In genomic region chr14:51912112-51912786, GRCh38 we compare ENCODE assay signal across 28 cellular contexts. TPM values are rescaled to one million over a fixed set of nuclear protein-coding genes. Genes with fewer than 3 reads are reported as not detected.
DNase-seq lines count a peak whose midpoint lies in the region; ATAC-seq and TF ChIP-seq lines count a peak whose summit lies in the region.
"Had no signal": no experiment of that assay in that cellular context is flagged by ENCODE, and none has a peak within 500 bp of the region (broad histone marks: within the 10 kb centered on the region; RNA-seq: fewer than 3 reads in every experiment).

No MANE protein-coding gene starts in this region.

- no peak for TF ChIP-seq POLR2A in esophagus muscularis mucosa (IDR thresholded peaks at IDR 0.05; ENCODE audit: low read depth)

- H3K27ac ChIP-seq in esophagus muscularis mucosa (replicated peaks in 1 of 4) (no peak overlapping the region), neutrophil (peak overlapping the region; percentile 50)
- H3K27ac ChIP-seq: left ventricle myocardium inferior, pancreas, SK-N-MC, skin epidermis, tibial artery had no signal

- no peaks in the 10 kb centered on the region for H3K9me3 ChIP-seq in esophagus muscularis mucosa
- no peaks in the 10 kb centered on the region for H3K9me3 ChIP-seq in neutrophil
- H3K9me3 ChIP-seq: left ventricle myocardium inferior, pancreas, tibial artery had no signal

- peaks cover 91% of the 10 kb centered on the region for H3K4me1 Mint-ChIP-seq in activated T-cell treated with anti-CD3 and anti-CD28 coated beads, Interleukin-2, amount 50 U/mL, for 24 hours (ENCODE audit: low read depth)
- H3K4me1 Mint-ChIP-seq in activated T-cell treated with anti-CD3 and anti-CD28 coated beads, Interleukin-2, amount 50 U/mL, for 4 hours (ENCODE audit: low read depth) = peaks cover 81% of the 10 kb centered on the region
- H3K4me1 Mint-ChIP-seq: nephron progenitor cell had no signal

- no peaks in the 10 kb centered on the region for H3K27me3 Mint-ChIP-seq in activated T-cell treated with anti-CD3 and anti-CD28 coated beads, Interleukin-2, amount 50 U/mL, for 24 hours
- no peaks in the 10 kb centered on the region for H3K27me3 Mint-ChIP-seq in activated T-cell treated with anti-CD3 and anti-CD28 coated beads, Interleukin-2, amount 50 U/mL, for 4 hours (ENCODE audit: low read depth)

- WGBS in esophagus muscularis mucosa = 94% methylated on average over 2 of the region's 2 CpGs

- H3K4me3 Mint-ChIP-seq in activated T-cell treated with anti-CD3 and anti-CD28 coated beads, Interleukin-2, amount 50 U/mL, for 24 hours = no peak overlapping the region
- no peak overlapping the region for H3K4me3 Mint-ChIP-seq in activated T-cell treated with anti-CD3 and anti-CD28 coated beads, Interleukin-2, amount 50 U/mL, for 4 hours
- H3K4me3 Mint-ChIP-seq: activated T-helper 1 cell treated with anti-CD3 and anti-CD28 coated beads, Interleukin-12 subunit alpha, Interleukin-12 subunit beta, Interleukin-2, Interleukin-4 antibody, amounts not matched to agents 30 ng/mL and 10 ng/mL and 1 ng/mL, durations not matched to agents 14 hours and 24 hours and 36 hours; nephron progenitor cell had no signal

- H3K9me3 Mint-ChIP-seq in activated T-cell treated with anti-CD3 and anti-CD28 coated beads, Interleukin-2, amount 50 U/mL, for 24 hours = peaks cover 12% of the 10 kb centered on the region
- no peaks in the 10 kb centered on the region for H3K9me3 Mint-ChIP-seq in activated T-cell treated with anti-CD3 and anti-CD28 coated beads, Interleukin-2, amount 50 U/mL, for 4 hours
- H3K9me3 Mint-ChIP-seq: nephron progenitor cell had no signal

- H3K27me3 ChIP-seq in esophagus muscularis mucosa = no peaks in the 10 kb centered on the region
- no peaks in the 10 kb centered on the region for H3K27me3 ChIP-seq in neutrophil
- H3K27me3 ChIP-seq: pancreas, tibial artery had no signal

- intact Hi-C loops in esophagus muscularis mucosa (cut with DNase I) = no loop called here

- peaks cover 0 to 4% (median 0%) of the 10 kb centered on the region in 4 donors for H3K4me1 ChIP-seq in esophagus muscularis mucosa
- H3K4me1 ChIP-seq in neutrophil (ENCODE audit: control insufficient read depth in 1 of 2, insufficient read depth in 1 of 2, low read depth in 1 of 2, low read length in 1 of 2) = peaks cover 16 to 34% of the 10 kb centered on the region in 2 experiments
- H3K4me1 ChIP-seq: pancreas, tibial artery had no signal

- H3K36me3 ChIP-seq in esophagus muscularis mucosa (no peaks in the 10 kb centered on the region), neutrophil (peaks cover 22% of the 10 kb centered on the region)
- H3K36me3 ChIP-seq: left ventricle myocardium inferior, pancreas, tibial artery had no signal

- TF ChIP-seq CTCF in esophagus muscularis mucosa (IDR thresholded peaks at IDR 0.05) (no peak), neutrophil (IDR thresholded peaks at IDR 0.05) (no peak)

- no peak overlapping the region for H3K4me3 ChIP-seq in esophagus muscularis mucosa
- no peak overlapping the region for H3K4me3 ChIP-seq in neutrophil (ENCODE audit: low read depth in 1 of 2, low read length in 1 of 2)
- H3K4me3 ChIP-seq: left ventricle myocardium inferior, pancreas, SK-N-MC, skin epidermis, tibial artery had no signal

- TF ChIP-seq EP300 in esophagus muscularis mucosa (IDR thresholded peaks at IDR 0.05) = no peak

- H3K36me3 Mint-ChIP-seq in activated T-cell treated with anti-CD3 and anti-CD28 coated beads, Interleukin-2, amount 50 U/mL, for 24 hours (ENCODE audit: low read depth) = peaks cover 77% of the 10 kb centered on the region
- peaks cover 35% of the 10 kb centered on the region for H3K36me3 Mint-ChIP-seq in activated T-cell treated with anti-CD3 and anti-CD28 coated beads, Interleukin-2, amount 50 U/mL, for 4 hours (ENCODE audit: insufficient read depth)

- ATAC-seq in activated T-cell treated with anti-CD3 and anti-CD28 coated beads, Interleukin-2, amount 50 U/mL, for 4 hours = no peak
- ATAC-seq in GM21619 (IDR thresholded peaks at IDR 0.05; ENCODE audit: unreplicated experiment) = no peak
- ATAC-seq: pancreas had no signal

- DNase-seq in activated T-cell treated with anti-CD3 and anti-CD28 coated beads, Interleukin-2, amount 50 U/mL, for 24 hours = no peak
- no peak for DNase-seq in activated T-cell treated with anti-CD3 and anti-CD28 coated beads, Interleukin-2, amount 50 U/mL, for 4 hours
- DNase-seq in SK-N-DZ (ENCODE audit: low spot score) = peak; percentile 41
- peak; percentile 55 for DNase-seq in esophagus muscularis mucosa (ENCODE audit: extremely low spot score)
- DNase-seq in T-helper 9 cell = no peak
- no peak for DNase-seq in DMS153 treated with DMSO at 0.1 percent for 48 hours (lab: John Stamatoyannopoulos, UW; ENCODE audit: unreplicated experiment)
- DNase-seq: activated CD4-positive, alpha-beta T cell treated with anti-CD3 and anti-CD28 coated beads for 48 hours; AML-193; central memory CD4-positive, alpha-beta T cell; DMS79; HCEC 1CT; KBM-7; left ventricle myocardium inferior; midbrain; MM.1S; NCI-H1417; NCI-H2081 treated with DMSO at 0.1 percent for 48 hours; NCI-H226; NCI-H748 treated with DMSO at 0.1 percent for 48 hours; nephron progenitor cell; pancreas; retina; tibial artery had no signal

- H3K27ac Mint-ChIP-seq in activated T-cell treated with anti-CD3 and anti-CD28 coated beads, Interleukin-2, amount 50 U/mL, for 24 hours = peak overlapping the region; percentile 58
- H3K27ac Mint-ChIP-seq: activated T-helper 1 cell treated with anti-CD3 and anti-CD28 coated beads, Interleukin-12 subunit alpha, Interleukin-12 subunit beta, Interleukin-2, Interleukin-4 antibody, amounts not matched to agents 30 ng/mL and 10 ng/mL and 1 ng/mL, durations not matched to agents 14 hours and 24 hours and 36 hours; nephron progenitor cell had no signal

RNA-seq across cellular contexts. Expression of gene GNG2, which starts 51.8 kb away (rescaled TPM):
- total RNA-seq in activated T-cell treated with anti-CD3 and anti-CD28 coated beads, Interleukin-2, amount 50 U/mL, for 4 hours = 10 to 100 TPM; 28.4 to 47.3 (median 42.9) TPM
- polyA plus RNA-seq in SK-N-DZ (2014; cell fraction: cytosol; rRNA removed) = 24.7 and 30.0 TPM in 2 replicates
- 7.7 and 10.0 TPM in 2 replicates for polyA plus RNA-seq in SK-N-DZ (2014; cell fraction: nucleus; rRNA removed)
- total RNA-seq in esophagus muscularis mucosa = 10 to 100 TPM; 15.7 to 19.9 (median 17.7) TPM

Comparison
In these comparisons a context has a peak if more than half of its experiments do, and no peak if none do; other contexts are left out.
1. DNase-seq: peak in SK-N-DZ (single experiment) and esophagus muscularis mucosa (single experiment); none in activated T-cell treated with anti-CD3 and anti-CD28 coated beads, Interleukin-2, amount 50 U/mL, for 24 hours (single experiment), activated T-cell treated with anti-CD3 and anti-CD28 coated beads, Interleukin-2, amount 50 U/mL, for 4 hours (single experiment), T-helper 9 cell (single experiment) and DMS153 treated with DMSO at 0.1 percent for 48 hours (single experiment).